Comparison of ENCODE assay signal across 9 cellular contexts in the genomic region with DNA sequence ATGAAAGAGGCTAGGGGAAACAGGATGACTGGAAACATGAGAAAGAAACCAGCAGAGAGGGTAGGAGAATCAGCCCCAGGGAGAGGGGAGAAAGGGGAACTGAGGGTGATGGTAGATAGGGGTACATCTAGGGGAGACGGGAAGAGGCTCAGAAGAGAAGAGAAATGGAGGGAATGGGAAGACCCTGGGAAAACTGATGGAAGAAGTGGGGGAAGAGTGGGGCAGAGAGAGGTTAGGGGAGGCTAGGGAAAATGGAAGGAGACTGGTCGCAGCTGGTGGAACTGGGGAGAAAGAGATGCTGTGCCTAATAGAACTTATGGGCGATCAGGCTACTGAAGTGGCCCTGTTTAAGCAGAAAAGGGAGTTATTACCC.
A peak's percentile ranks its signal among the peaks of the same experiment; 100 is the strongest.
DNase-seq lines count a peak whose midpoint lies in the region; ATAC-seq and TF ChIP-seq lines count a peak whose summit lies in the region.
"Had no signal": no experiment of that assay in that cellular context is flagged by ENCODE, and none has a peak within 500 bp of the region (broad histone marks: within the 10 kb centered on the region; RNA-seq: fewer than 3 reads in every experiment).

No MANE protein-coding gene starts in this region.

- H3K9ac ChIP-seq in ES-I3 (ENCODE audit: low read depth, low read length) = peak overlapping the region; percentile 49

- H3K9me3 ChIP-seq in ES-I3 (ENCODE audit: control insufficient read depth, insufficient read depth, low read length) = no peaks in the 10 kb centered on the region

- no peaks in the 10 kb centered on the region for H3K36me3 ChIP-seq in ES-I3 (ENCODE audit: insufficient read depth, low read length)

- peak overlapping the region; percentile 75 for H3K27ac ChIP-seq in VCaP

- peak overlapping the region; percentile 61 for H3K4me3 ChIP-seq in fibroblast of pulmonary artery (replicated peaks; ENCODE audit: low read depth, low read length)
- H3K4me3 ChIP-seq in skeletal muscle cell (ENCODE audit: low read depth, low read length) = peak overlapping the region; percentile 55

- TF ChIP-seq CTCF in VCaP (conservative IDR thresholded peaks at IDR 0.05) (no peak), fibroblast of pulmonary artery (IDR thresholded peaks at IDR 0.05; ENCODE audit: low read length, missing control alignments) (no peak)

- peaks cover 16% of the 10 kb centered on the region for H3K4me1 ChIP-seq in ES-I3 (ENCODE audit: insufficient read depth, low read length)

- DNase-seq in fibroblast of pulmonary artery (ENCODE audit: low read depth) (no peak), skeletal muscle cell (ENCODE audit: low read depth) (no peak), NCI-H1694 treated with DMSO at 0.1 percent for 48 hours (lab: John Stamatoyannopoulos, UW) (no peak)
- DNase-seq: activated gamma-delta T cell treated with Interleukin-2 at 50 U/mL for 16 hours had no signal

- ATAC-seq in GM19452 (IDR thresholded peaks at IDR 0.05; ENCODE audit: unreplicated experiment) = no peak
- ATAC-seq in GM21786 (IDR thresholded peaks at IDR 0.05; ENCODE audit: unreplicated experiment) = no peak
- no peak for ATAC-seq in HG03175 (IDR thresholded peaks at IDR 0.05; ENCODE audit: unreplicated experiment)
